Comparison of ENCODE assay signal across 26 cellular contexts in genomic region chr2:221428896-221429295, GRCh38.
"Had no signal": no experiment of that assay in that cellular context is flagged by ENCODE, and none has a peak within 500 bp of the region (broad histone marks: within the 10 kb centered on the region; RNA-seq: fewer than 3 reads in every experiment).

No MANE protein-coding gene starts in this region.

- H3K4me1 Mint-ChIP-seq: immature natural killer cell; natural killer cell; stimulated activated effector memory CD8-positive, alpha-beta T cell treated with anti-CD3 and anti-CD28 coated beads, Interleukin-12 subunit alpha, Interleukin-12 subunit beta, amount 100 ng/mL, for 72 hours had no signal

- H3K9me3 Mint-ChIP-seq: immature natural killer cell; naive B cell; natural killer cell; stimulated activated effector memory CD8-positive, alpha-beta T cell treated with anti-CD3 and anti-CD28 coated beads, Interleukin-12 subunit alpha, Interleukin-12 subunit beta, amount 100 ng/mL, for 72 hours; stimulated activated naive CD8-positive, alpha-beta T cell treated with anti-CD3 and anti-CD28 coated beads, Interleukin-15, Interleukin-2, amounts not matched to agents 100 ng/mL and 50 ng/mL, for 24 hours had no signal

- FAIRE-seq: islet of Langerhans, kidney had no signal

- H3K4me3 Mint-ChIP-seq: immature natural killer cell; mesothelial cell of epicardium; naive B cell; natural killer cell; stimulated activated effector memory CD8-positive, alpha-beta T cell treated with anti-CD3 and anti-CD28 coated beads, Interleukin-12 subunit alpha, Interleukin-12 subunit beta, amount 100 ng/mL, for 72 hours; stimulated activated naive CD8-positive, alpha-beta T cell treated with anti-CD3 and anti-CD28 coated beads, Interleukin-15, Interleukin-2, amounts not matched to agents 100 ng/mL and 50 ng/mL, for 24 hours had no signal

- DNase-seq: hypothalamus; immature natural killer cell; kidney; left colon; left lung; lower lobe of right lung; mesendoderm; naive B cell; natural killer cell; ovary; retina; right cardiac atrium; spleen; stimulated activated CD4-positive, alpha-beta T cell treated with anti-CD3 and anti-CD28 coated beads, Interleukin-4, amount 100 ng/mL, for 24 hours; stimulated activated naive CD4-positive, alpha-beta T cell; tibial artery; trophoblast cell; uterus had no signal

- H3K27ac Mint-ChIP-seq: mesothelial cell of epicardium; natural killer cell; progenitor cell of endocrine pancreas; stimulated activated effector memory CD8-positive, alpha-beta T cell treated with anti-CD3 and anti-CD28 coated beads, Interleukin-12 subunit alpha, Interleukin-12 subunit beta, amount 100 ng/mL, for 72 hours had no signal

- H3K4me3 ChIP-seq: left lung, lower lobe of right lung, ovary, skin epidermis, spleen, suprapubic skin, thoracic aorta, tibial artery, uterus had no signal

- H3K27me3 Mint-ChIP-seq: naive B cell; progenitor cell of endocrine pancreas; stimulated activated naive CD8-positive, alpha-beta T cell treated with anti-CD3 and anti-CD28 coated beads, Interleukin-15, Interleukin-2, amounts not matched to agents 100 ng/mL and 50 ng/mL, for 24 hours had no signal
